Comparison of ENCODE assay signal across 3 cellular contexts in the genomic region with DNA sequence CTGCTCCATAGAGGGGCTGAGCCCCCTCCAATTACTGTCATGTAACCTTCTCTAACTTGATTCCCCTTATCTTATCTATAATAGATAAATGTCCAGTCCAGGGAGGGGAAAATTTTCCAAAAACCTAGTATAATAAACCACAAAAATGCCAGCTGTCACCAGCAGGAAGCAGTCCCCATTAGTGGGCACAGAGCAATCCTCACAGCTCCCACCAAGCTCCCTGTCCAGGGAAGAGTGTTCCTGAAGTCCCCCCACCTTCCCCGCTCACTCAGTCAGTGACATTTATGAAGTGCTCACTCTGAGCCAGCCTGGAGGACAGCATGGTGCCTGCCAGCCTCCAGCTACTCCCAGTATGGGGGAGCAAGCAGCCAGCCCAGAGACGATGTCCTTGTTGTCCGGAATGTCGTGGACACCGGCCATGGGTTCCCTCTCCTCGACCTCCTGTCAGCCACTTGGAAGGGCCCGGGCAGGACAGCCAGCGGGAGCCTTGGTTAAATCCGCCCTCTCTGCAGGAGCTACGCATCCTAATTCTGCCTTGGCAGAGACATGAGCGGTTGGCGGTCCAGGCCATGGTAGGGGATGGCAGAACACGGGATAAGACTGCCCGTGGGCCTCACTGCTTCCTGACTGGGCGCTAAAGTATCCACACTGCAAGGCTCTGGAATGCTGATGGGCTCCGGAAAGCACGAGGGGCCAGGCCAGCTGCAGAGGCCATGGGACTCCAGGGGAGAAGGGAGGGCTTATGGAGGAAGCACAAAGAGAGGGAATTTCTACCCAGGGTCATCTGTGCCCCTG.
TF ChIP-seq lines count a peak whose summit lies in the region.

No MANE protein-coding gene starts in this region.

TF ChIP-seq in IMR-90, 13 proteins besides CTCF, POLR2A, EP300 and RAD21:
- no peak for TF ChIP-seq MXI1 (IDR thresholded peaks at IDR 0.05; ENCODE audit: borderline replicate concordance, low read depth, low read length)
- no peak for TF ChIP-seq RFX5 (IDR thresholded peaks at IDR 0.05; ENCODE audit: low read depth, low read length)
- no peak for TF ChIP-seq FOS (IDR thresholded peaks at IDR 0.05; ENCODE audit: low read depth, low read length)
- TF ChIP-seq NFE2L2 (IDR thresholded peaks at IDR 0.05; ENCODE audit: low read depth, low read length): no peak
- no peak for TF ChIP-seq SMC3 (IDR thresholded peaks at IDR 0.05; ENCODE audit: low read depth, low read length)
- no peak for TF ChIP-seq MAZ (IDR thresholded peaks at IDR 0.05; ENCODE audit: borderline replicate concordance, low read depth, low read length)
- no peak for TF ChIP-seq MAFK (IDR thresholded peaks at IDR 0.05; ENCODE audit: low read depth, low read length)
- TF ChIP-seq, protein P1, sequence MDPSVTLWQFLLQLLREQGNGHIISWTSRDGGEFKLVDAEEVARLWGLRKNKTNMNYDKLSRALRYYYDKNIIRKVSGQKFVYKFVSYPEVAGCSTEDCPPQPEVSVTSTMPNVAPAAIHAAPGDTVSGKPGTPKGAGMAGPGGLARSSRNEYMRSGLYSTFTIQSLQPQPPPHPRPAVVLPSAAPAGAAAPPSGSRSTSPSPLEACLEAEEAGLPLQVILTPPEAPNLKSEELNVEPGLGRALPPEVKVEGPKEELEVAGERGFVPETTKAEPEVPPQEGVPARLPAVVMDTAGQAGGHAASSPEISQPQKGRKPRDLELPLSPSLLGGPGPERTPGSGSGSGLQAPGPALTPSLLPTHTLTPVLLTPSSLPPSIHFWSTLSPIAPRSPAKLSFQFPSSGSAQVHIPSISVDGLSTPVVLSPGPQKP (IDR thresholded peaks at IDR 0.05; ENCODE audit: borderline replicate concordance, low read depth, low read length): no peak
- TF ChIP-seq RCOR1 (IDR thresholded peaks at IDR 0.05; ENCODE audit: insufficient replicate concordance, low read length): no peak
- no peak for TF ChIP-seq CEBPB (IDR thresholded peaks at IDR 0.05; ENCODE audit: low read depth, low read length)
- TF ChIP-seq, protein P2, sequence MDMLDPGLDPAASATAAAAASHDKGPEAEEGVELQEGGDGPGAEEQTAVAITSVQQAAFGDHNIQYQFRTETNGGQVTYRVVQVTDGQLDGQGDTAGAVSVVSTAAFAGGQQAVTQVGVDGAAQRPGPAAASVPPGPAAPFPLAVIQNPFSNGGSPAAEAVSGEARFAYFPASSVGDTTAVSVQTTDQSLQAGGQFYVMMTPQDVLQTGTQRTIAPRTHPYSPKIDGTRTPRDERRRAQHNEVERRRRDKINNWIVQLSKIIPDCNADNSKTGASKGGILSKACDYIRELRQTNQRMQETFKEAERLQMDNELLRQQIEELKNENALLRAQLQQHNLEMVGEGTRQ (IDR thresholded peaks at IDR 0.05; ENCODE audit: low read depth, low read length): no peak
- TF ChIP-seq BHLHE40 (IDR thresholded peaks at IDR 0.05; ENCODE audit: low read depth, low read length): no peak
- TF ChIP-seq CHD1 (IDR thresholded peaks at IDR 0.05; ENCODE audit: low read depth, low read length): no peak

TF ChIP-seq in SK-N-SH treated with all-trans-retinoic acid at 6 μM for 48 hours, 23 proteins besides CTCF, POLR2A, EP300 and RAD21:
- TF ChIP-seq, protein P3, sequence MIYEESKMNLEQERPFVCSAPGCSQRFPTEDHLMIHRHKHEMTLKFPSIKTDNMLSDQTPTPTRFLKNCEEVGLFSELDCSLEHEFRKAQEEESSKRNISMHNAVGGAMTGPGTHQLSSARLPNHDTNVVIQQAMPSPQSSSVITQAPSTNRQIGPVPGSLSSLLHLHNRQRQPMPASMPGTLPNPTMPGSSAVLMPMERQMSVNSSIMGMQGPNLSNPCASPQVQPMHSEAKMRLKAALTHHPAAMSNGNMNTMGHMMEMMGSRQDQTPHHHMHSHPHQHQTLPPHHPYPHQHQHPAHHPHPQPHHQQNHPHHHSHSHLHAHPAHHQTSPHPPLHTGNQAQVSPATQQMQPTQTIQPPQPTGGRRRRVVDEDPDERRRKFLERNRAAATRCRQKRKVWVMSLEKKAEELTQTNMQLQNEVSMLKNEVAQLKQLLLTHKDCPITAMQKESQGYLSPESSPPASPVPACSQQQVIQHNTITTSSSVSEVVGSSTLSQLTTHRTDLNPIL (CRISPR knock-in tag; IDR thresholded peaks at IDR 0.05; ENCODE audit: low read depth): no peak
- no peak for TF ChIP-seq SNAI2 (CRISPR knock-in tag; IDR thresholded peaks at IDR 0.05)
- TF ChIP-seq PPARA (CRISPR knock-in tag; IDR thresholded peaks at IDR 0.05; ENCODE audit: borderline replicate concordance): no peak
- no peak for TF ChIP-seq ZNF8 (CRISPR knock-in tag; IDR thresholded peaks at IDR 0.05)
- TF ChIP-seq, protein P4, sequence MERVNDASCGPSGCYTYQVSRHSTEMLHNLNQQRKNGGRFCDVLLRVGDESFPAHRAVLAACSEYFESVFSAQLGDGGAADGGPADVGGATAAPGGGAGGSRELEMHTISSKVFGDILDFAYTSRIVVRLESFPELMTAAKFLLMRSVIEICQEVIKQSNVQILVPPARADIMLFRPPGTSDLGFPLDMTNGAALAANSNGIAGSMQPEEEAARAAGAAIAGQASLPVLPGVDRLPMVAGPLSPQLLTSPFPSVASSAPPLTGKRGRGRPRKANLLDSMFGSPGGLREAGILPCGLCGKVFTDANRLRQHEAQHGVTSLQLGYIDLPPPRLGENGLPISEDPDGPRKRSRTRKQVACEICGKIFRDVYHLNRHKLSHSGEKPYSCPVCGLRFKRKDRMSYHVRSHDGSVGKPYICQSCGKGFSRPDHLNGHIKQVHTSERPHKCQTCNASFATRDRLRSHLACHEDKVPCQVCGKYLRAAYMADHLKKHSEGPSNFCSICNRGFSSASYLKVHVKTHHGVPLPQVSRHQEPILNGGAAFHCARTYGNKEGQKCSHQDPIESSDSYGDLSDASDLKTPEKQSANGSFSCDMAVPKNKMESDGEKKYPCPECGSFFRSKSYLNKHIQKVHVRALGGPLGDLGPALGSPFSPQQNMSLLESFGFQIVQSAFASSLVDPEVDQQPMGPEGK (CRISPR knock-in tag; IDR thresholded peaks at IDR 0.05; ENCODE audit: borderline replicate concordance): no peak
- TF ChIP-seq TCF4 (CRISPR knock-in tag; IDR thresholded peaks at IDR 0.05; ENCODE audit: borderline replicate concordance): no peak
- TF ChIP-seq ZNF70 (CRISPR knock-in tag; IDR thresholded peaks at IDR 0.05): no peak
- no peak for TF ChIP-seq ZNF565 (CRISPR knock-in tag; conservative IDR thresholded peaks at IDR 0.05; ENCODE audit: low read depth)
- TF ChIP-seq ISL1 (CRISPR knock-in tag; IDR thresholded peaks at IDR 0.05): no peak
- no peak for TF ChIP-seq TOX (CRISPR knock-in tag; IDR thresholded peaks at IDR 0.05; ENCODE audit: borderline replicate concordance)
- no peak for TF ChIP-seq BACH2 (CRISPR knock-in tag; IDR thresholded peaks at IDR 0.05; ENCODE audit: borderline replicate concordance)
- TF ChIP-seq, protein P5, sequence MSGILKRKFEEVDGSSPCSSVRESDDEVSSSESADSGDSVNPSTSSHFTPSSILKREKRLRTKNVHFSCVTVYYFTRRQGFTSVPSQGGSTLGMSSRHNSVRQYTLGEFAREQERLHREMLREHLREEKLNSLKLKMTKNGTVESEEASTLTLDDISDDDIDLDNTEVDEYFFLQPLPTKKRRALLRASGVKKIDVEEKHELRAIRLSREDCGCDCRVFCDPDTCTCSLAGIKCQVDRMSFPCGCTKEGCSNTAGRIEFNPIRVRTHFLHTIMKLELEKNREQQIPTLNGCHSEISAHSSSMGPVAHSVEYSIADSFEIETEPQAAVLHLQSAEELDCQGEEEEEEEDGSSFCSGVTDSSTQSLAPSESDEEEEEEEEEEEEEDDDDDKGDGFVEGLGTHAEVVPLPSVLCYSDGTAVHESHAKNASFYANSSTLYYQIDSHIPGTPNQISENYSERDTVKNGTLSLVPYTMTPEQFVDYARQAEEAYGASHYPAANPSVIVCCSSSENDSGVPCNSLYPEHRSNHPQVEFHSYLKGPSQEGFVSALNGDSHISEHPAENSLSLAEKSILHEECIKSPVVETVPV (CRISPR knock-in tag; IDR thresholded peaks at IDR 0.05): no peak
- TF ChIP-seq, protein P6, sequence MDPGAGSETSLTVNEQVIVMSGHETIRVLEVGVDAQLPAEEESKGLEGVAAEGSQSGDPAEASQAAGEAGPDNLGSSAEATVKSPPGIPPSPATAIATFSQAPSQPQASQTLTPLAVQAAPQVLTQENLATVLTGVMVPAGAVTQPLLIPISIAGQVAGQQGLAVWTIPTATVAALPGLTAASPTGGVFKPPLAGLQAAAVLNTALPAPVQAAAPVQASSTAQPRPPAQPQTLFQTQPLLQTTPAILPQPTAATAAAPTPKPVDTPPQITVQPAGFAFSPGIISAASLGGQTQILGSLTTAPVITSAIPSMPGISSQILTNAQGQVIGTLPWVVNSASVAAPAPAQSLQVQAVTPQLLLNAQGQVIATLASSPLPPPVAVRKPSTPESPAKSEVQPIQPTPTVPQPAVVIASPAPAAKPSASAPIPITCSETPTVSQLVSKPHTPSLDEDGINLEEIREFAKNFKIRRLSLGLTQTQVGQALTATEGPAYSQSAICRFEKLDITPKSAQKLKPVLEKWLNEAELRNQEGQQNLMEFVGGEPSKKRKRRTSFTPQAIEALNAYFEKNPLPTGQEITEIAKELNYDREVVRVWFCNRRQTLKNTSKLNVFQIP (CRISPR knock-in tag; IDR thresholded peaks at IDR 0.05; ENCODE audit: borderline replicate concordance, low read depth): no peak
- no peak for TF ChIP-seq ARNTL (CRISPR knock-in tag; IDR thresholded peaks at IDR 0.05; ENCODE audit: borderline replicate concordance, low read depth)
- no peak for TF ChIP-seq CSDC2 (CRISPR knock-in tag; IDR thresholded peaks at IDR 0.05)
- no peak for TF ChIP-seq ZC3H10 (CRISPR knock-in tag; IDR thresholded peaks at IDR 0.05)
- no peak for TF ChIP-seq GLIS3 (CRISPR knock-in tag; IDR thresholded peaks at IDR 0.05)
- TF ChIP-seq ZFP30 (CRISPR knock-in tag; IDR thresholded peaks at IDR 0.05): no peak

TF ChIP-seq in WTC11, 78 proteins besides CTCF, POLR2A, EP300 and RAD21 (continues in another document):
- TF ChIP-seq RORB (CRISPR knock-in tag; IDR thresholded peaks at IDR 0.05) (no peak), TP53 (CRISPR knock-in tag; IDR thresholded peaks at IDR 0.05) (no peak), PRRX2 (CRISPR knock-in tag; IDR thresholded peaks at IDR 0.05) (no peak), CREB1 (CRISPR knock-in tag; IDR thresholded peaks at IDR 0.05) (no peak), JAZF1 (CRISPR knock-in tag; IDR thresholded peaks at IDR 0.05) (no peak)
- TF ChIP-seq, protein P7, sequence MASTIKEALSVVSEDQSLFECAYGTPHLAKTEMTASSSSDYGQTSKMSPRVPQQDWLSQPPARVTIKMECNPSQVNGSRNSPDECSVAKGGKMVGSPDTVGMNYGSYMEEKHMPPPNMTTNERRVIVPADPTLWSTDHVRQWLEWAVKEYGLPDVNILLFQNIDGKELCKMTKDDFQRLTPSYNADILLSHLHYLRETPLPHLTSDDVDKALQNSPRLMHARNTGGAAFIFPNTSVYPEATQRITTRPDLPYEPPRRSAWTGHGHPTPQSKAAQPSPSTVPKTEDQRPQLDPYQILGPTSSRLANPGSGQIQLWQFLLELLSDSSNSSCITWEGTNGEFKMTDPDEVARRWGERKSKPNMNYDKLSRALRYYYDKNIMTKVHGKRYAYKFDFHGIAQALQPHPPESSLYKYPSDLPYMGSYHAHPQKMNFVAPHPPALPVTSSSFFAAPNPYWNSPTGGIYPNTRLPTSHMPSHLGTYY (CRISPR knock-in tag; IDR thresholded peaks at IDR 0.05): no peak
- TF ChIP-seq, protein P8, sequence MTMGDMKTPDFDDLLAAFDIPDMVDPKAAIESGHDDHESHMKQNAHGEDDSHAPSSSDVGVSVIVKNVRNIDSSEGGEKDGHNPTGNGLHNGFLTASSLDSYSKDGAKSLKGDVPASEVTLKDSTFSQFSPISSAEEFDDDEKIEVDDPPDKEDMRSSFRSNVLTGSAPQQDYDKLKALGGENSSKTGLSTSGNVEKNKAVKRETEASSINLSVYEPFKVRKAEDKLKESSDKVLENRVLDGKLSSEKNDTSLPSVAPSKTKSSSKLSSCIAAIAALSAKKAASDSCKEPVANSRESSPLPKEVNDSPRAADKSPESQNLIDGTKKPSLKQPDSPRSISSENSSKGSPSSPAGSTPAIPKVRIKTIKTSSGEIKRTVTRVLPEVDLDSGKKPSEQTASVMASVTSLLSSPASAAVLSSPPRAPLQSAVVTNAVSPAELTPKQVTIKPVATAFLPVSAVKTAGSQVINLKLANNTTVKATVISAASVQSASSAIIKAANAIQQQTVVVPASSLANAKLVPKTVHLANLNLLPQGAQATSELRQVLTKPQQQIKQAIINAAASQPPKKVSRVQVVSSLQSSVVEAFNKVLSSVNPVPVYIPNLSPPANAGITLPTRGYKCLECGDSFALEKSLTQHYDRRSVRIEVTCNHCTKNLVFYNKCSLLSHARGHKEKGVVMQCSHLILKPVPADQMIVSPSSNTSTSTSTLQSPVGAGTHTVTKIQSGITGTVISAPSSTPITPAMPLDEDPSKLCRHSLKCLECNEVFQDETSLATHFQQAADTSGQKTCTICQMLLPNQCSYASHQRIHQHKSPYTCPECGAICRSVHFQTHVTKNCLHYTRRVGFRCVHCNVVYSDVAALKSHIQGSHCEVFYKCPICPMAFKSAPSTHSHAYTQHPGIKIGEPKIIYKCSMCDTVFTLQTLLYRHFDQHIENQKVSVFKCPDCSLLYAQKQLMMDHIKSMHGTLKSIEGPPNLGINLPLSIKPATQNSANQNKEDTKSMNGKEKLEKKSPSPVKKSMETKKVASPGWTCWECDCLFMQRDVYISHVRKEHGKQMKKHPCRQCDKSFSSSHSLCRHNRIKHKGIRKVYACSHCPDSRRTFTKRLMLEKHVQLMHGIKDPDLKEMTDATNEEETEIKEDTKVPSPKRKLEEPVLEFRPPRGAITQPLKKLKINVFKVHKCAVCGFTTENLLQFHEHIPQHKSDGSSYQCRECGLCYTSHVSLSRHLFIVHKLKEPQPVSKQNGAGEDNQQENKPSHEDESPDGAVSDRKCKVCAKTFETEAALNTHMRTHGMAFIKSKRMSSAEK (CRISPR knock-in tag; IDR thresholded peaks at IDR 0.05; ENCODE audit: borderline replicate concordance): no peak
- TF ChIP-seq, protein P9, sequence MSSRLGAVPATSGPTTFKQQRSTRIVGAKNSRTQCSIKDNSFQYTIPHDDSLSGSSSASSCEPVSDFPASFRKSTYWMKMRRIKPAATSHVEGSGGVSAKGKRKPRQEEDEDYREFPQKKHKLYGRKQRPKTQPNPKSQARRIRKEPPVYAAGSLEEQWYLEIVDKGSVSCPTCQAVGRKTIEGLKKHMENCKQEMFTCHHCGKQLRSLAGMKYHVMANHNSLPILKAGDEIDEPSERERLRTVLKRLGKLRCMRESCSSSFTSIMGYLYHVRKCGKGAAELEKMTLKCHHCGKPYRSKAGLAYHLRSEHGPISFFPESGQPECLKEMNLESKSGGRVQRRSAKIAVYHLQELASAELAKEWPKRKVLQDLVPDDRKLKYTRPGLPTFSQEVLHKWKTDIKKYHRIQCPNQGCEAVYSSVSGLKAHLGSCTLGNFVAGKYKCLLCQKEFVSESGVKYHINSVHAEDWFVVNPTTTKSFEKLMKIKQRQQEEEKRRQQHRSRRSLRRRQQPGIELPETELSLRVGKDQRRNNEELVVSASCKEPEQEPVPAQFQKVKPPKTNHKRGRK (CRISPR knock-in tag; IDR thresholded peaks at IDR 0.05; ENCODE audit: borderline replicate concordance): no peak
- TF ChIP-seq, protein P10, sequence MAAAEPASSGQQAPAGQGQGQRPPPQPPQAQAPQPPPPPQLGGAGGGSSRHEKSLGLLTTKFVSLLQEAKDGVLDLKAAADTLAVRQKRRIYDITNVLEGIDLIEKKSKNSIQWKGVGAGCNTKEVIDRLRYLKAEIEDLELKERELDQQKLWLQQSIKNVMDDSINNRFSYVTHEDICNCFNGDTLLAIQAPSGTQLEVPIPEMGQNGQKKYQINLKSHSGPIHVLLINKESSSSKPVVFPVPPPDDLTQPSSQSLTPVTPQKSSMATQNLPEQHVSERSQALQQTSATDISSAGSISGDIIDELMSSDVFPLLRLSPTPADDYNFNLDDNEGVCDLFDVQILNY (CRISPR knock-in tag; IDR thresholded peaks at IDR 0.05): no peak
- TF ChIP-seq, protein P11, sequence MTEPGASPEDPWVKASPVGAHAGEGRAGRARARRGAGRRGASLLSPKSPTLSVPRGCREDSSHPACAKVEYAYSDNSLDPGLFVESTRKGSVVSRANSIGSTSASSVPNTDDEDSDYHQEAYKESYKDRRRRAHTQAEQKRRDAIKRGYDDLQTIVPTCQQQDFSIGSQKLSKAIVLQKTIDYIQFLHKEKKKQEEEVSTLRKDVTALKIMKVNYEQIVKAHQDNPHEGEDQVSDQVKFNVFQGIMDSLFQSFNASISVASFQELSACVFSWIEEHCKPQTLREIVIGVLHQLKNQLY (CRISPR knock-in tag; IDR thresholded peaks at IDR 0.05): no peak
